Comparison of ENCODE assay signal across 2 cellular contexts in the genomic region with DNA sequence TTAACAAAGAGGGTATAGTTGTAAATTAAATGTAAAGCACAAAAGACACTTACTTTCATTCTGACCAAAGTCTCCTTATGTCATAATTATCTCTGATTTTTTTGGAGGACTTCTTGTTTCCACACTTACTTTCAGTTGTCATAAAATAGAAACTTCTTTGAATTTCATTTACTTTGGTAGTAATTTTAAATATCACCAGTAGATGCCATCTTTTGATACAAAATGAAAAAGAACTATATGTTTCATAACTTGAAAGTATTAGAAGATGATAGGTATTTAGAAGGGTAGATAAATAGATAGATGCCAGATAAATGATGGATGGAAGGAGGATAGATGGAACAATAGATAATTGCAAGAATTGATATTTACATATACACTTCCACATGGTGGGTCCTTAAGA.
TF ChIP-seq lines count a peak whose summit lies in the region.

No MANE protein-coding gene starts in this region.

TF ChIP-seq in SK-N-SH, 30 proteins besides CTCF, POLR2A, EP300 and RAD21 (continued from another document):
- TF ChIP-seq, protein P1, sequence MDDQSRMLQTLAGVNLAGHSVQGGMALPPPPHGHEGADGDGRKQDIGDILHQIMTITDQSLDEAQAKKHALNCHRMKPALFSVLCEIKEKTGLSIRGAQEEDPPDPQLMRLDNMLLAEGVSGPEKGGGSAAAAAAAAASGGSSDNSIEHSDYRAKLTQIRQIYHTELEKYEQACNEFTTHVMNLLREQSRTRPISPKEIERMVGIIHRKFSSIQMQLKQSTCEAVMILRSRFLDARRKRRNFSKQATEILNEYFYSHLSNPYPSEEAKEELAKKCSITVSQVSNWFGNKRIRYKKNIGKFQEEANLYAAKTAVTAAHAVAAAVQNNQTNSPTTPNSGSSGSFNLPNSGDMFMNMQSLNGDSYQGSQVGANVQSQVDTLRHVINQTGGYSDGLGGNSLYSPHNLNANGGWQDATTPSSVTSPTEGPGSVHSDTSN (IDR thresholded peaks at IDR 0.05) = no peak
- TF ChIP-seq TCF12 (IDR thresholded peaks at IDR 0.05) (no peak), SMC3 (IDR thresholded peaks at IDR 0.05; ENCODE audit: low read depth, low read length) (no peak), ELF1 (IDR thresholded peaks at IDR 0.05) (no peak), EZH2phosphoT487 (IDR thresholded peaks at IDR 0.05; ENCODE audit: borderline replicate concordance, low read depth) (no peak), RCOR1 (IDR thresholded peaks at IDR 0.05; ENCODE audit: low read length) (no peak), FOSL2 (IDR thresholded peaks at IDR 0.05; ENCODE audit: borderline replicate concordance, low read depth) (no peak), JUND (IDR thresholded peaks at IDR 0.05) (no peak), NRF1 (IDR thresholded peaks at IDR 0.05; ENCODE audit: low read depth, low read length) (no peak), SIN3A (IDR thresholded peaks at IDR 0.05; ENCODE audit: borderline replicate concordance, low read depth, low read length) (no peak), YY1 (IDR thresholded peaks at IDR 0.05; ENCODE audit: low read depth) (no peak), TAF1 (IDR thresholded peaks at IDR 0.05; ENCODE audit: borderline replicate concordance, low read depth, low read length) (no peak), GATA2 (CRISPR knock-in tag; IDR thresholded peaks at IDR 0.05) (no peak), NFIC (IDR thresholded peaks at IDR 0.05; ENCODE audit: borderline replicate concordance) (no peak)
- TF ChIP-seq, protein P2, sequence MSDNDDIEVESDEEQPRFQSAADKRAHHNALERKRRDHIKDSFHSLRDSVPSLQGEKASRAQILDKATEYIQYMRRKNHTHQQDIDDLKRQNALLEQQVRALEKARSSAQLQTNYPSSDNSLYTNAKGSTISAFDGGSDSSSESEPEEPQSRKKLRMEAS (IDR thresholded peaks at IDR 0.05; ENCODE audit: low read depth) = no peak
- TF ChIP-seq, protein P3, sequence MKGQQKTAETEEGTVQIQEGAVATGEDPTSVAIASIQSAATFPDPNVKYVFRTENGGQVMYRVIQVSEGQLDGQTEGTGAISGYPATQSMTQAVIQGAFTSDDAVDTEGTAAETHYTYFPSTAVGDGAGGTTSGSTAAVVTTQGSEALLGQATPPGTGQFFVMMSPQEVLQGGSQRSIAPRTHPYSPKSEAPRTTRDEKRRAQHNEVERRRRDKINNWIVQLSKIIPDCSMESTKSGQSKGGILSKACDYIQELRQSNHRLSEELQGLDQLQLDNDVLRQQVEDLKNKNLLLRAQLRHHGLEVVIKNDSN (IDR thresholded peaks at IDR 0.05; ENCODE audit: borderline replicate concordance, low read depth) = no peak

TF ChIP-seq in SK-N-SH treated with all-trans-retinoic acid at 6 μM for 48 hours, 23 proteins besides CTCF, POLR2A, EP300 and RAD21 (continued from another document):
- TF ChIP-seq ZNF8 (CRISPR knock-in tag; IDR thresholded peaks at IDR 0.05) (no peak), OSR1 (CRISPR knock-in tag; IDR thresholded peaks at IDR 0.05) (no peak), ZFP30 (CRISPR knock-in tag; IDR thresholded peaks at IDR 0.05) (no peak), ESRRG (CRISPR knock-in tag; IDR thresholded peaks at IDR 0.05) (no peak), PPARA (CRISPR knock-in tag; IDR thresholded peaks at IDR 0.05; ENCODE audit: borderline replicate concordance) (no peak), TOX (CRISPR knock-in tag; IDR thresholded peaks at IDR 0.05; ENCODE audit: borderline replicate concordance) (no peak), TCF4 (CRISPR knock-in tag; IDR thresholded peaks at IDR 0.05; ENCODE audit: borderline replicate concordance) (no peak), CSDC2 (CRISPR knock-in tag; IDR thresholded peaks at IDR 0.05) (no peak)
- TF ChIP-seq, protein P4, sequence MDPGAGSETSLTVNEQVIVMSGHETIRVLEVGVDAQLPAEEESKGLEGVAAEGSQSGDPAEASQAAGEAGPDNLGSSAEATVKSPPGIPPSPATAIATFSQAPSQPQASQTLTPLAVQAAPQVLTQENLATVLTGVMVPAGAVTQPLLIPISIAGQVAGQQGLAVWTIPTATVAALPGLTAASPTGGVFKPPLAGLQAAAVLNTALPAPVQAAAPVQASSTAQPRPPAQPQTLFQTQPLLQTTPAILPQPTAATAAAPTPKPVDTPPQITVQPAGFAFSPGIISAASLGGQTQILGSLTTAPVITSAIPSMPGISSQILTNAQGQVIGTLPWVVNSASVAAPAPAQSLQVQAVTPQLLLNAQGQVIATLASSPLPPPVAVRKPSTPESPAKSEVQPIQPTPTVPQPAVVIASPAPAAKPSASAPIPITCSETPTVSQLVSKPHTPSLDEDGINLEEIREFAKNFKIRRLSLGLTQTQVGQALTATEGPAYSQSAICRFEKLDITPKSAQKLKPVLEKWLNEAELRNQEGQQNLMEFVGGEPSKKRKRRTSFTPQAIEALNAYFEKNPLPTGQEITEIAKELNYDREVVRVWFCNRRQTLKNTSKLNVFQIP (CRISPR knock-in tag; IDR thresholded peaks at IDR 0.05; ENCODE audit: borderline replicate concordance, low read depth) = no peak
- TF ChIP-seq, protein P5, sequence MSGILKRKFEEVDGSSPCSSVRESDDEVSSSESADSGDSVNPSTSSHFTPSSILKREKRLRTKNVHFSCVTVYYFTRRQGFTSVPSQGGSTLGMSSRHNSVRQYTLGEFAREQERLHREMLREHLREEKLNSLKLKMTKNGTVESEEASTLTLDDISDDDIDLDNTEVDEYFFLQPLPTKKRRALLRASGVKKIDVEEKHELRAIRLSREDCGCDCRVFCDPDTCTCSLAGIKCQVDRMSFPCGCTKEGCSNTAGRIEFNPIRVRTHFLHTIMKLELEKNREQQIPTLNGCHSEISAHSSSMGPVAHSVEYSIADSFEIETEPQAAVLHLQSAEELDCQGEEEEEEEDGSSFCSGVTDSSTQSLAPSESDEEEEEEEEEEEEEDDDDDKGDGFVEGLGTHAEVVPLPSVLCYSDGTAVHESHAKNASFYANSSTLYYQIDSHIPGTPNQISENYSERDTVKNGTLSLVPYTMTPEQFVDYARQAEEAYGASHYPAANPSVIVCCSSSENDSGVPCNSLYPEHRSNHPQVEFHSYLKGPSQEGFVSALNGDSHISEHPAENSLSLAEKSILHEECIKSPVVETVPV (CRISPR knock-in tag; IDR thresholded peaks at IDR 0.05) = no peak
- TF ChIP-seq, protein P6, sequence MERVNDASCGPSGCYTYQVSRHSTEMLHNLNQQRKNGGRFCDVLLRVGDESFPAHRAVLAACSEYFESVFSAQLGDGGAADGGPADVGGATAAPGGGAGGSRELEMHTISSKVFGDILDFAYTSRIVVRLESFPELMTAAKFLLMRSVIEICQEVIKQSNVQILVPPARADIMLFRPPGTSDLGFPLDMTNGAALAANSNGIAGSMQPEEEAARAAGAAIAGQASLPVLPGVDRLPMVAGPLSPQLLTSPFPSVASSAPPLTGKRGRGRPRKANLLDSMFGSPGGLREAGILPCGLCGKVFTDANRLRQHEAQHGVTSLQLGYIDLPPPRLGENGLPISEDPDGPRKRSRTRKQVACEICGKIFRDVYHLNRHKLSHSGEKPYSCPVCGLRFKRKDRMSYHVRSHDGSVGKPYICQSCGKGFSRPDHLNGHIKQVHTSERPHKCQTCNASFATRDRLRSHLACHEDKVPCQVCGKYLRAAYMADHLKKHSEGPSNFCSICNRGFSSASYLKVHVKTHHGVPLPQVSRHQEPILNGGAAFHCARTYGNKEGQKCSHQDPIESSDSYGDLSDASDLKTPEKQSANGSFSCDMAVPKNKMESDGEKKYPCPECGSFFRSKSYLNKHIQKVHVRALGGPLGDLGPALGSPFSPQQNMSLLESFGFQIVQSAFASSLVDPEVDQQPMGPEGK (CRISPR knock-in tag; IDR thresholded peaks at IDR 0.05; ENCODE audit: borderline replicate concordance) = no peak
- TF ChIP-seq, protein P7, sequence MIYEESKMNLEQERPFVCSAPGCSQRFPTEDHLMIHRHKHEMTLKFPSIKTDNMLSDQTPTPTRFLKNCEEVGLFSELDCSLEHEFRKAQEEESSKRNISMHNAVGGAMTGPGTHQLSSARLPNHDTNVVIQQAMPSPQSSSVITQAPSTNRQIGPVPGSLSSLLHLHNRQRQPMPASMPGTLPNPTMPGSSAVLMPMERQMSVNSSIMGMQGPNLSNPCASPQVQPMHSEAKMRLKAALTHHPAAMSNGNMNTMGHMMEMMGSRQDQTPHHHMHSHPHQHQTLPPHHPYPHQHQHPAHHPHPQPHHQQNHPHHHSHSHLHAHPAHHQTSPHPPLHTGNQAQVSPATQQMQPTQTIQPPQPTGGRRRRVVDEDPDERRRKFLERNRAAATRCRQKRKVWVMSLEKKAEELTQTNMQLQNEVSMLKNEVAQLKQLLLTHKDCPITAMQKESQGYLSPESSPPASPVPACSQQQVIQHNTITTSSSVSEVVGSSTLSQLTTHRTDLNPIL (CRISPR knock-in tag; IDR thresholded peaks at IDR 0.05; ENCODE audit: low read depth) = no peak
